1 cellular context compared by ENCODE assay signal in genomic region chr7:105940111-105940510, GRCh38.
TF ChIP-seq lines count a peak whose summit lies in the region.

No MANE protein-coding gene starts in this region.

TF ChIP-seq in SK-N-SH, 30 proteins besides CTCF, POLR2A, EP300 and RAD21 (continued from another document):
- no peak for TF ChIP-seq NRF1 (IDR thresholded peaks at IDR 0.05; ENCODE audit: low read depth, low read length)
- TF ChIP-seq SMC3 (IDR thresholded peaks at IDR 0.05; ENCODE audit: low read depth, low read length): no peak; the same call in 1 of the 2 replicates
- peak; percentile 97 for TF ChIP-seq RCOR1 (IDR thresholded peaks at IDR 0.05; ENCODE audit: low read length)
